Comparison of ENCODE assay signal across 6 cellular contexts in the genomic region with DNA sequence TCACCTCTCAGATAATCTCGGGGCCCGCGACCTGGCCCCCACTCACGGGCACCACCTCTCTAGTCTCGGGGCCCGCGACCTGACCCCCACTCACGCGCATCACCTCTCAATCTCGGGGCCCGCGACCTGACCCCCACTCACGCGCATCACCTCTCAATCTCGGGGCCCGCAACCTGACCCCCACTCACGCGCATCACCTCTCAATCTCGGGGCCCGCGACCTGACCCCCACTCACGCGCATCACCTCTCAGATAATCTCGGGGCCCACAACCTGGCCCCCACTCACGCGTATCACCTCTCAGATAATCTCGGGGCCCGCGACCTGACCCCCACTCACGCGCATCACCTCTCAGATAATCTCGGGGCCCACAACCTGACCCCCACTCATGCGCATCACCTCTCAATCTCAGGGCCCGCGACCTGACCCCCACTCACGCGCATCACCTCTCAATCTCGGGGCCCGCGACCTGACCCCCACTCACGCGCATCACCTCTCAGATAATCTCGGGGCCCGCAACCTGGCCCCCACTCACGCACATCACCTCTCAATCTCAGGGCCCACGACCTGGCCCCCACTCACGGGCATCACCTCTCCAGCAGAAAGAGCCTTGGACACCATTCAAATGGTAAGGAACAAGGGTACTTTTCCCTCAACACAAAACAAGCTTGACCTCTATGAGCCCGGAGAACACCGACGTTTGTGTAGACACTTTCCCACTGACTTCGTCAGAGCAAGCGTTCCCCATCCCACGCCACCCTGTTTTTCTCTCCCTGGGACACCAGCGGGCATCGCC.
DNase-seq lines count a peak whose midpoint lies in the region; TF ChIP-seq lines count a peak whose summit lies in the region.
"Not testable (repeated sequence)": the region's sequence is repeated elsewhere in the genome, so short reads cannot be mapped to it uniquely, and the experiment has no call there.

No MANE protein-coding gene starts in this region.

- not testable (repeated sequence) for H3K79me1 ChIP-seq in mesendoderm (ENCODE audit: low read length)

- POLR2A ChIA-PET in Caco-2 (lab: Charles Lee) = not testable (repeated sequence)

- not testable (repeated sequence) for H2BK120ac ChIP-seq in mesendoderm (ENCODE audit: low read depth, low read length)

- H3K9me3 ChIP-seq in Caco-2; OCI-LY1 (ENCODE audit: low read length): not testable (repeated sequence)

- peak overlapping the region; percentile 22 for H3K27ac Mint-ChIP-seq in Caco-2 (ENCODE audit: unreplicated experiment)
- H3K27ac Mint-ChIP-seq in brain = peak overlapping the region in 4 of 5 experiments; percentile 14 to 49 (median 35)
- peak overlapping the region; percentile 96 for H3K27ac Mint-ChIP-seq in nephron progenitor cell
- peak overlapping the region; percentile 95 for H3K27ac Mint-ChIP-seq in progenitor cell of endocrine pancreas

- not testable (repeated sequence) for H3K9me3 Mint-ChIP-seq in Caco-2 (ENCODE audit: unreplicated experiment); brain; nephron progenitor cell; progenitor cell of endocrine pancreas (ENCODE audit: low read depth)

- H3K4me3 ChIP-seq in Caco-2 (ENCODE audit: low read depth, low read length); OCI-LY1 (ENCODE audit: low read depth, low read length, poor library complexity, severe bottlenecking); mesendoderm (ENCODE audit: low read length): not testable (repeated sequence)

- not testable (repeated sequence) for H3K9me2 ChIP-seq in OCI-LY1 (ENCODE audit: low read depth, low read length)

- not testable (repeated sequence) for H4K8ac ChIP-seq in mesendoderm (ENCODE audit: low read depth, low read length)

- not testable (repeated sequence) for H4K5ac ChIP-seq in mesendoderm (ENCODE audit: low read length)

- H2AFZ ChIP-seq in OCI-LY1 (ENCODE audit: low read length) = not testable (repeated sequence)

- H3K4me2 ChIP-seq in OCI-LY1 (ENCODE audit: low read length); mesendoderm (ENCODE audit: low read length): not testable (repeated sequence)

- CTCF ChIA-PET in Caco-2 (lab: Charles Lee) = not testable (repeated sequence)

- not testable (repeated sequence) for H3K4ac ChIP-seq in mesendoderm (ENCODE audit: low read depth, low read length)

- not testable (repeated sequence) for H3K27me3 Mint-ChIP-seq in Caco-2 (ENCODE audit: insufficient read depth, unreplicated experiment); brain; nephron progenitor cell (ENCODE audit: low read depth, poor library complexity); progenitor cell of endocrine pancreas

- TF ChIP-seq CTCF in Caco-2 (IDR thresholded peaks at IDR 0.05; ENCODE audit: insufficient read depth in 1 of 2, low read depth in 1 of 2, low read length in 1 of 2, severe bottlenecking in 1 of 2, unreplicated experiment in 1 of 2); OCI-LY1 (IDR thresholded peaks at IDR 0.05; ENCODE audit: low read length); brain (conservative IDR thresholded peaks at IDR 0.05); nephron progenitor cell (IDR thresholded peaks at IDR 0.05); progenitor cell of endocrine pancreas (IDR thresholded peaks at IDR 0.05; ENCODE audit: unreplicated experiment): not testable (repeated sequence)

- DNase-seq in Caco-2; mesendoderm; nephron progenitor cell; progenitor cell of endocrine pancreas (ENCODE audit: low spot score, unreplicated experiment): not testable (repeated sequence)

- intact Hi-C loops in Caco-2 (cut with micrococcal nuclease; ENCODE audit: unreplicated experiment) = loop anchor here (5.0 kb wide), 1 partner anchor 72 kb away; no protein-coding TSS in a partner anchor

- not testable (repeated sequence) for H3K36me3 ChIP-seq in Caco-2 (ENCODE audit: control insufficient read depth, insufficient read depth, low read length); OCI-LY1 (ENCODE audit: insufficient read depth, low read length); mesendoderm (ENCODE audit: control insufficient read depth, insufficient read depth, low read length)

- H2BK15ac ChIP-seq in mesendoderm (replicated peaks; ENCODE audit: low read depth) = not testable (repeated sequence)

- peaks cover 56% of the 10 kb centered on the region for H3K79me2 ChIP-seq in OCI-LY1 (ENCODE audit: insufficient read depth, low read length)
- H3K79me2 ChIP-seq in mesendoderm (ENCODE audit: control insufficient read depth, insufficient read depth, low read length) = not testable (repeated sequence)

- not testable (repeated sequence) for H4K20me1 ChIP-seq in OCI-LY1 (ENCODE audit: insufficient read depth, low read length)

- H3K56ac ChIP-seq in mesendoderm (ENCODE audit: low read length) = not testable (repeated sequence)

- H3K9ac ChIP-seq in OCI-LY1 (ENCODE audit: low read length); mesendoderm (ENCODE audit: low read length): not testable (repeated sequence)

- peak overlapping the region; percentile 68 for H3K27ac ChIP-seq in OCI-LY1 (ENCODE audit: low read depth, low read length, poor library complexity, severe bottlenecking)
- not testable (repeated sequence) for H3K27ac ChIP-seq in mesendoderm (ENCODE audit: low read depth, low read length)

- not testable (repeated sequence) for H3K36me3 Mint-ChIP-seq in Caco-2 (ENCODE audit: insufficient read depth, unreplicated experiment); nephron progenitor cell (ENCODE audit: low read depth); progenitor cell of endocrine pancreas (ENCODE audit: insufficient read depth)
- H3K36me3 Mint-ChIP-seq in brain = peaks cover 14% of the 10 kb centered on the region

- not testable (repeated sequence) for H3K18ac ChIP-seq in mesendoderm (ENCODE audit: low read length)

- H3K27me3 ChIP-seq in Caco-2 (replicated peaks; ENCODE audit: control insufficient read depth, insufficient read depth, low read length); OCI-LY1 (ENCODE audit: insufficient read depth, low read length); mesendoderm (ENCODE audit: insufficient read depth, low read length, poor library complexity): not testable (repeated sequence)

- WGBS in mesendoderm (ENCODE audit: extremely low coverage, insufficient coverage, low lambda C conversion rate) = no CpG with 5 or more reads among the region's 55 CpGs

- H3K4me3 Mint-ChIP-seq in Caco-2 (ENCODE audit: unreplicated experiment); brain; nephron progenitor cell; progenitor cell of endocrine pancreas (ENCODE audit: low read depth): not testable (repeated sequence)

- H3F3A ChIP-seq in OCI-LY1 (ENCODE audit: insufficient read depth, low read length) = not testable (repeated sequence)

- not testable (repeated sequence) for H2AK5ac ChIP-seq in mesendoderm (ENCODE audit: low read length)

- H3K4me1 Mint-ChIP-seq in Caco-2 (ENCODE audit: low read depth, unreplicated experiment) = not testable (repeated sequence)
- H3K4me1 Mint-ChIP-seq in brain (peaks cover 78% of the 10 kb centered on the region), nephron progenitor cell (peaks cover 75% of the 10 kb centered on the region), progenitor cell of endocrine pancreas (ENCODE audit: low read depth) (peaks cover 30% of the 10 kb centered on the region)

- H2BK5ac ChIP-seq in mesendoderm (ENCODE audit: low read length) = not testable (repeated sequence)

- not testable (repeated sequence) for BruUV-seq in Caco-2 (replicated peaks; lab: Mats Ljungman, UMichigan)

- H3K23ac ChIP-seq in mesendoderm (ENCODE audit: low read length) = peak overlapping the region; percentile 66

- not testable (repeated sequence) for H3K4me1 ChIP-seq in Caco-2; mesendoderm (ENCODE audit: control insufficient read depth, low read depth, low read length)
- peaks cover 81% of the 10 kb centered on the region for H3K4me1 ChIP-seq in OCI-LY1 (ENCODE audit: insufficient read depth, low read length, severe bottlenecking)

Comparison
In these comparisons a context has a peak if more than half of its experiments do, and no peak if none do; other contexts are left out.
1. H3K27ac Mint-ChIP-seq: peak in every context shown above with its lines; median percentile 96 in nephron progenitor cell; 95 in progenitor cell of endocrine pancreas; 35 in brain; 22 in Caco-2.